1 cellular context compared by ENCODE assay signal in genomic region chr4:39451423-39452023, GRCh38.
A peak's percentile ranks its signal among the peaks of the same experiment; 100 is the strongest.
TF ChIP-seq lines count a peak whose summit lies in the region.

No MANE protein-coding gene starts in this region.

TF ChIP-seq in K562, 482 proteins besides CTCF, POLR2A, EP300 and RAD21 (continues in another document):
- 0 out of 2 replicates have a peak, but pooled peaks have one; percentile 46 for TF ChIP-seq RFX7 (CRISPR knock-in tag; IDR thresholded peaks at IDR 0.05)
- TF ChIP-seq BHLHE40 (IDR thresholded peaks at IDR 0.05; ENCODE audit: low read length), result no peak
- TF ChIP-seq SMAD1 (IDR thresholded peaks at IDR 0.05; ENCODE audit: low read depth, low read length, partially characterized antibody), result no peak
- TF ChIP-seq ELF1 (tag; IDR thresholded peaks at IDR 0.05), result no peak
- TF ChIP-seq PHF21A (IDR thresholded peaks at IDR 0.05; ENCODE audit: borderline replicate concordance, low read depth), result no peak
- TF ChIP-seq FOXK2 (conservative IDR thresholded peaks at IDR 0.05 in 1 of 2, IDR thresholded peaks at IDR 0.05 in 1 of 2; ENCODE audit: low read depth in 2 of 2), result no peak
- no peak for TF ChIP-seq RNF2 (IDR thresholded peaks at IDR 0.05)
- TF ChIP-seq NFIC (IDR thresholded peaks at IDR 0.05), result no peak
- no peak for TF ChIP-seq TCF7L2 (IDR thresholded peaks at IDR 0.05; ENCODE audit: low read depth, low read length)
- no peak for TF ChIP-seq CSDE1 (IDR thresholded peaks at IDR 0.05)
- TF ChIP-seq RFX1 (IDR thresholded peaks at IDR 0.05), result no peak
- TF ChIP-seq SPI1 (IDR thresholded peaks at IDR 0.05; ENCODE audit: borderline replicate concordance, low read depth, low read length), result no peak
- TF ChIP-seq SMARCA4 (IDR thresholded peaks at IDR 0.05), result no peak
- TF ChIP-seq CREM (IDR thresholded peaks at IDR 0.05; ENCODE audit: low read depth), result no peak
- TF ChIP-seq HDAC2 (IDR thresholded peaks at IDR 0.05), result no peak
- no peak for TF ChIP-seq THRA (IDR thresholded peaks at IDR 0.05)
- TF ChIP-seq ZNF134 (CRISPR knock-in tag; conservative IDR thresholded peaks at IDR 0.05), result no peak
- peak; percentile 30 for TF ChIP-seq POLR2B (IDR thresholded peaks at IDR 0.05; ENCODE audit: low read depth, partially characterized antibody)
- no peak for TF ChIP-seq ZFX (CRISPR knock-in tag; IDR thresholded peaks at IDR 0.05)
- TF ChIP-seq STAT6 (CRISPR knock-in tag; IDR thresholded peaks at IDR 0.05), result no peak
- TF ChIP-seq, protein P1, sequence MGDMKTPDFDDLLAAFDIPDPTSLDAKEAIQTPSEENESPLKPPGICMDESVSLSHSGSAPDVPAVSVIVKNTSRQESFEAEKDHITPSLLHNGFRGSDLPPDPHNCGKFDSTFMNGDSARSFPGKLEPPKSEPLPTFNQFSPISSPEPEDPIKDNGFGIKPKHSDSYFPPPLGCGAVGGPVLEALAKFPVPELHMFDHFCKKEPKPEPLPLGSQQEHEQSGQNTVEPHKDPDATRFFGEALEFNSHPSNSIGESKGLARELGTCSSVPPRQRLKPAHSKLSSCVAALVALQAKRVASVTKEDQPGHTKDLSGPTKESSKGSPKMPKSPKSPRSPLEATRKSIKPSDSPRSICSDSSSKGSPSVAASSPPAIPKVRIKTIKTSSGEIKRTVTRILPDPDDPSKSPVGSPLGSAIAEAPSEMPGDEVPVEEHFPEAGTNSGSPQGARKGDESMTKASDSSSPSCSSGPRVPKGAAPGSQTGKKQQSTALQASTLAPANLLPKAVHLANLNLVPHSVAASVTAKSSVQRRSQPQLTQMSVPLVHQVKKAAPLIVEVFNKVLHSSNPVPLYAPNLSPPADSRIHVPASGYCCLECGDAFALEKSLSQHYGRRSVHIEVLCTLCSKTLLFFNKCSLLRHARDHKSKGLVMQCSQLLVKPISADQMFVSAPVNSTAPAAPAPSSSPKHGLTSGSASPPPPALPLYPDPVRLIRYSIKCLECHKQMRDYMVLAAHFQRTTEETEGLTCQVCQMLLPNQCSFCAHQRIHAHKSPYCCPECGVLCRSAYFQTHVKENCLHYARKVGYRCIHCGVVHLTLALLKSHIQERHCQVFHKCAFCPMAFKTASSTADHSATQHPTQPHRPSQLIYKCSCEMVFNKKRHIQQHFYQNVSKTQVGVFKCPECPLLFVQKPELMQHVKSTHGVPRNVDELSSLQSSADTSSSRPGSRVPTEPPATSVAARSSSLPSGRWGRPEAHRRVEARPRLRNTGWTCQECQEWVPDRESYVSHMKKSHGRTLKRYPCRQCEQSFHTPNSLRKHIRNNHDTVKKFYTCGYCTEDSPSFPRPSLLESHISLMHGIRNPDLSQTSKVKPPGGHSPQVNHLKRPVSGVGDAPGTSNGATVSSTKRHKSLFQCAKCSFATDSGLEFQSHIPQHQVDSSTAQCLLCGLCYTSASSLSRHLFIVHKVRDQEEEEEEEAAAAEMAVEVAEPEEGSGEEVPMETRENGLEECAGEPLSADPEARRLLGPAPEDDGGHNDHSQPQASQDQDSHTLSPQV (IDR thresholded peaks at IDR 0.05), result no peak
- no peak for TF ChIP-seq ARID3B (CRISPR knock-in tag; IDR thresholded peaks at IDR 0.05; ENCODE audit: borderline replicate concordance)
- TF ChIP-seq PHTF2 (CRISPR knock-in tag; IDR thresholded peaks at IDR 0.05), result no peak
- no peak for TF ChIP-seq ZNF121 (CRISPR knock-in tag; conservative IDR thresholded peaks at IDR 0.05)
- TF ChIP-seq RERE (CRISPR knock-in tag; IDR thresholded peaks at IDR 0.05; ENCODE audit: borderline replicate concordance), result no peak
- TF ChIP-seq STAT5A (IDR thresholded peaks at IDR 0.05; ENCODE audit: borderline replicate concordance, low read length), result no peak
- peak; percentile 67; the same call in 1 of the 2 replicates for TF ChIP-seq POLR2AphosphoS2 (IDR thresholded peaks at IDR 0.05; ENCODE audit: low read length)
- 0 out of 2 replicates have a peak, but pooled peaks have one; percentile 27 for TF ChIP-seq SUPT5H (IDR thresholded peaks at IDR 0.05)
- TF ChIP-seq, protein P2, sequence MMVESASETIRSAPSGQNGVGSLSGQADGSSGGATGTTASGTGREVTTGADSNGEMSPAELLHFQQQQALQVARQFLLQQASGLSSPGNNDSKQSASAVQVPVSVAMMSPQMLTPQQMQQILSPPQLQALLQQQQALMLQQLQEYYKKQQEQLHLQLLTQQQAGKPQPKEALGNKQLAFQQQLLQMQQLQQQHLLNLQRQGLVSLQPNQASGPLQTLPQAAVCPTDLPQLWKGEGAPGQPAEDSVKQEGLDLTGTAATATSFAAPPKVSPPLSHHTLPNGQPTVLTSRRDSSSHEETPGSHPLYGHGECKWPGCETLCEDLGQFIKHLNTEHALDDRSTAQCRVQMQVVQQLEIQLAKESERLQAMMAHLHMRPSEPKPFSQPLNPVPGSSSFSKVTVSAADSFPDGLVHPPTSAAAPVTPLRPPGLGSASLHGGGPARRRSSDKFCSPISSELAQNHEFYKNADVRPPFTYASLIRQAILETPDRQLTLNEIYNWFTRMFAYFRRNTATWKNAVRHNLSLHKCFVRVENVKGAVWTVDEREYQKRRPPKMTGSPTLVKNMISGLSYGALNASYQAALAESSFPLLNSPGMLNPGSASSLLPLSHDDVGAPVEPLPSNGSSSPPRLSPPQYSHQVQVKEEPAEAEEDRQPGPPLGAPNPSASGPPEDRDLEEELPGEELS (CRISPR knock-in tag; IDR thresholded peaks at IDR 0.05; ENCODE audit: borderline replicate concordance), result no peak
- TF ChIP-seq NEUROD1 (IDR thresholded peaks at IDR 0.05; ENCODE audit: borderline replicate concordance, low read depth, low read length, partially characterized antibody), result no peak
- no peak for TF ChIP-seq ZEB2 (IDR thresholded peaks at IDR 0.05)
- TF ChIP-seq, protein P3, sequence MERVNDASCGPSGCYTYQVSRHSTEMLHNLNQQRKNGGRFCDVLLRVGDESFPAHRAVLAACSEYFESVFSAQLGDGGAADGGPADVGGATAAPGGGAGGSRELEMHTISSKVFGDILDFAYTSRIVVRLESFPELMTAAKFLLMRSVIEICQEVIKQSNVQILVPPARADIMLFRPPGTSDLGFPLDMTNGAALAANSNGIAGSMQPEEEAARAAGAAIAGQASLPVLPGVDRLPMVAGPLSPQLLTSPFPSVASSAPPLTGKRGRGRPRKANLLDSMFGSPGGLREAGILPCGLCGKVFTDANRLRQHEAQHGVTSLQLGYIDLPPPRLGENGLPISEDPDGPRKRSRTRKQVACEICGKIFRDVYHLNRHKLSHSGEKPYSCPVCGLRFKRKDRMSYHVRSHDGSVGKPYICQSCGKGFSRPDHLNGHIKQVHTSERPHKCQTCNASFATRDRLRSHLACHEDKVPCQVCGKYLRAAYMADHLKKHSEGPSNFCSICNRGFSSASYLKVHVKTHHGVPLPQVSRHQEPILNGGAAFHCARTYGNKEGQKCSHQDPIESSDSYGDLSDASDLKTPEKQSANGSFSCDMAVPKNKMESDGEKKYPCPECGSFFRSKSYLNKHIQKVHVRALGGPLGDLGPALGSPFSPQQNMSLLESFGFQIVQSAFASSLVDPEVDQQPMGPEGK (CRISPR knock-in tag; IDR thresholded peaks at IDR 0.05; ENCODE audit: borderline replicate concordance), result no peak
- no peak for TF ChIP-seq CHCHD3 (CRISPR knock-in tag; IDR thresholded peaks at IDR 0.05)
- no peak for TF ChIP-seq NR2C1 (IDR thresholded peaks at IDR 0.05)
- TF ChIP-seq NR2C1 (tag; IDR thresholded peaks at IDR 0.05), result no peak
- TF ChIP-seq GABPB1 (CRISPR knock-in tag; IDR thresholded peaks at IDR 0.05), result no peak
- no peak; the same call in 1 of the 2 replicates for TF ChIP-seq KAT7 (CRISPR knock-in tag; IDR thresholded peaks at IDR 0.05; ENCODE audit: borderline replicate concordance)
- no peak for TF ChIP-seq MYNN (IDR thresholded peaks at IDR 0.05)
- TF ChIP-seq MYNN (CRISPR knock-in tag; IDR thresholded peaks at IDR 0.05), result no peak
- TF ChIP-seq THAP7 (CRISPR knock-in tag; IDR thresholded peaks at IDR 0.05), result no peak
- no peak for TF ChIP-seq E2F4 (CRISPR knock-in tag; IDR thresholded peaks at IDR 0.05; ENCODE audit: low read depth)
